Comparison of ENCODE assay signal across 10 cellular contexts in genomic region chr22:45290410-45290936, GRCh38. TPM values are rescaled to one million over a fixed set of nuclear protein-coding genes. Genes with fewer than 3 reads are reported as not detected.
DNase-seq lines count a peak whose midpoint lies in the region; ATAC-seq and TF ChIP-seq lines count a peak whose summit lies in the region.
"Had no signal": no experiment of that assay in that cellular context is flagged by ENCODE, and none has a peak within 500 bp of the region (broad histone marks: within the 10 kb centered on the region; RNA-seq: fewer than 3 reads in every experiment).

No MANE protein-coding gene starts in this region.

- H3K27me3 Mint-ChIP-seq in mesothelial cell of epicardium (ENCODE audit: low read depth) = peaks cover 10% of the 10 kb centered on the region

- peak overlapping the region; percentile 41 for H3K27ac ChIP-seq in OCI-LY3 (ENCODE audit: low read length)
- H3K27ac ChIP-seq in foreskin keratinocyte = no peak overlapping the region
- H3K27ac ChIP-seq in skeletal muscle tissue (ENCODE audit: low read depth, low read length) = no peak overlapping the region
- H3K27ac ChIP-seq: upper lobe of left lung had no signal

- TF ChIP-seq CTCF in OCI-LY3 (IDR thresholded peaks at IDR 0.05; ENCODE audit: low read depth, low read length) (no peak), foreskin keratinocyte (conservative IDR thresholded peaks at IDR 0.05) (no peak), mesothelial cell of epicardium (IDR thresholded peaks at IDR 0.05; ENCODE audit: unreplicated experiment) (no peak)

- peak overlapping the region; percentile 66 for H3K4me2 ChIP-seq in OCI-LY3 (ENCODE audit: low read length)

- no peak overlapping the region for H3K27ac Mint-ChIP-seq in mesothelial cell of epicardium

- H3K9me3 Mint-ChIP-seq in mesothelial cell of epicardium = no peaks in the 10 kb centered on the region

- no peaks in the 10 kb centered on the region for H3K79me2 ChIP-seq in OCI-LY3 (ENCODE audit: low read length)

- peaks cover 3% of the 10 kb centered on the region for H3K4me1 Mint-ChIP-seq in mesothelial cell of epicardium

- H4K20me1 ChIP-seq in OCI-LY3 (ENCODE audit: insufficient read depth, low read length) = no peaks in the 10 kb centered on the region

- H2AFZ ChIP-seq in OCI-LY3 (ENCODE audit: low read depth, low read length) = no peak overlapping the region

- H3K27me3 ChIP-seq in OCI-LY3 (ENCODE audit: low read depth, low read length) (peaks cover 7% of the 10 kb centered on the region; the same call in 1 of the 2 replicates), foreskin keratinocyte (peaks cover 20% of the 10 kb centered on the region), skeletal muscle tissue (ENCODE audit: control insufficient read depth in 3 of 3, insufficient read depth in 3 of 3, low read length in 3 of 3) (peaks cover 4 to 11% (median 6%) of the 10 kb centered on the region in 3 donors)
- H3K27me3 ChIP-seq: upper lobe of left lung had no signal

- peak overlapping the region; percentile 58 for H3K4me3 ChIP-seq in OCI-LY3 (ENCODE audit: low read length)
- H3K4me3 ChIP-seq in skeletal muscle tissue (ENCODE audit: low read length in 3 of 3) = peak overlapping the region; percentile 16 to 65 (median 63)
- H3K4me3 ChIP-seq: skin epidermis, upper lobe of left lung had no signal

- no peak overlapping the region for H3K4me3 Mint-ChIP-seq in mesothelial cell of epicardium

- H3K36me3 ChIP-seq in OCI-LY3 (replicated peaks; ENCODE audit: low read depth, low read length) (peaks cover 10% of the 10 kb centered on the region), skeletal muscle tissue (ENCODE audit: control insufficient read depth in 3 of 3, insufficient read depth in 3 of 3, low read length in 3 of 3) (no peaks in the 10 kb centered on the region)
- H3K36me3 ChIP-seq: upper lobe of left lung had no signal

- H3K9ac ChIP-seq in OCI-LY3 (ENCODE audit: low read length) (peak overlapping the region; percentile 49; the same call in 1 of the 2 replicates), skeletal muscle tissue (ENCODE audit: low read depth in 1 of 3, low read length in 3 of 3) (peak overlapping the region in 2 of 3 donors; percentile 42 to 82)

- H3K36me3 Mint-ChIP-seq in mesothelial cell of epicardium = no peaks in the 10 kb centered on the region

- DNase-seq in NCI-H2029 (lab: John Stamatoyannopoulos, UW) = peak; percentile 46
- DNase-seq in NCI-H2029 treated with DMSO at 0.1 percent for 48 hours (lab: John Stamatoyannopoulos, UW) = no peak
- DNase-seq in foreskin keratinocyte = peak in 1 of 2 donors; percentile 67
- no peak for DNase-seq in mesothelial cell of epicardium (ENCODE audit: low spot score in 2 of 2, unreplicated experiment in 2 of 2)

- ATAC-seq in foreskin keratinocyte (peak; percentile 69), HG02852 (IDR thresholded peaks at IDR 0.05; ENCODE audit: unreplicated experiment) (no peak), HG03439 (IDR thresholded peaks at IDR 0.05; ENCODE audit: unreplicated experiment) (no peak)

- H3K4me1 ChIP-seq in OCI-LY3 (ENCODE audit: low read length) (peaks cover 77% of the 10 kb centered on the region), foreskin keratinocyte (no peaks in the 10 kb centered on the region), skeletal muscle tissue (ENCODE audit: control insufficient read depth in 3 of 3, insufficient read depth in 3 of 3, low read length in 3 of 3) (peaks cover 13 to 33% (median 27%) of the 10 kb centered on the region in 3 donors)

- H3K9me3 ChIP-seq in OCI-LY3 (ENCODE audit: insufficient read depth, low read length) = no peaks in the 10 kb centered on the region
- H3K9me3 ChIP-seq in skeletal muscle tissue (ENCODE audit: control insufficient read depth in 3 of 3, low read length in 3 of 3) = no peaks in the 10 kb centered on the region
- H3K9me3 ChIP-seq: upper lobe of left lung had no signal

RNA-seq across cellular contexts. Expression of gene UPK3A, which starts 5.7 kb away (rescaled TPM):
- not detected in 2 replicates for total RNA-seq in foreskin keratinocyte
- polyA plus RNA-seq in foreskin keratinocyte = not detected in 2 replicates
- total RNA-seq in skeletal muscle tissue = not detected
- 0.59 to 0.87 TPM (median 0.84 TPM) in 3 replicates for total RNA-seq in mesothelial cell of epicardium

RNA-seq across cellular contexts. Expression of gene FAM118A, which starts 19.3 kb away (rescaled TPM):
- total RNA-seq in foreskin keratinocyte = 12.8 and 15.5 TPM in 2 replicates
- 7.0 and 7.5 TPM in 2 replicates for polyA plus RNA-seq in foreskin keratinocyte
- 17.2 TPM for total RNA-seq in skeletal muscle tissue
- 227 to 235 TPM (median 229 TPM) in 3 replicates for total RNA-seq in mesothelial cell of epicardium

RNA-seq across cellular contexts. Expression of gene KIAA0930, which starts 49.8 kb away (rescaled TPM):
- 108 and 112 TPM in 2 replicates for total RNA-seq in foreskin keratinocyte
- 93.5 and 102 TPM in 2 replicates for polyA plus RNA-seq in foreskin keratinocyte
- total RNA-seq in skeletal muscle tissue = 6.8 TPM
- 31.1 to 32.1 TPM (median 31.4 TPM) in 3 replicates for total RNA-seq in mesothelial cell of epicardium

Comparison
In these comparisons a context has a peak if more than half of its experiments do, and no peak if none do; other contexts are left out.
1. RNA of gene FAM118A, which starts 19.3 kb away (total RNA-seq): 227 to 235 TPM in mesothelial cell of epicardium; 17.2 TPM in skeletal muscle tissue (single experiment) and 12.8 to 15.5 TPM in foreskin keratinocyte; every median in the first group is over 10 times any median in the second.